8 cellular contexts compared by ENCODE assay signal in genomic region chr10:73773152-73773879, GRCh38. TPM values are rescaled to one million over a fixed set of nuclear protein-coding genes. Genes with fewer than 3 reads are reported as not detected.
A peak's percentile ranks its signal among the peaks of the same experiment; 100 is the strongest.
DNase-seq lines count a peak whose midpoint lies in the region; ATAC-seq and TF ChIP-seq lines count a peak whose summit lies in the region.

No MANE protein-coding gene starts in this region.

- no peaks in the 10 kb centered on the region for H3K9me3 ChIP-seq in CD4-positive, alpha-beta T cell (ENCODE audit: control insufficient read depth, low read length)
- H3K9me3 ChIP-seq in HCT116 (ENCODE audit: control insufficient read depth in 1 of 2, insufficient read depth in 1 of 2, low read depth in 1 of 2, low read length in 2 of 2) (no peaks in the 10 kb centered on the region), skeletal muscle tissue (ENCODE audit: control insufficient read depth in 3 of 3, low read length in 3 of 3) (no peaks in the 10 kb centered on the region)

- H3K27ac Mint-ChIP-seq in CD4-positive, alpha-beta T cell = peak overlapping the region; percentile 97

- H3K36me3 ChIP-seq in HCT116 (ENCODE audit: control insufficient read depth in 1 of 2, insufficient read depth in 2 of 2, low read length in 2 of 2) = peaks cover 23 to 38% of the 10 kb centered on the region in 2 experiments
- peaks cover 34 to 40% (median 39%) of the 10 kb centered on the region in 3 donors for H3K36me3 ChIP-seq in skeletal muscle tissue (ENCODE audit: control insufficient read depth in 3 of 3, insufficient read depth in 3 of 3, low read length in 3 of 3)

- H2AFZ ChIP-seq in HCT116 (ENCODE audit: low read depth, low read length, poor library complexity, severe bottlenecking) = no peak overlapping the region

- BruUV-seq in HCT116 (replicated peaks; lab: Mats Ljungman, UMichigan) = TSS peak; percentile 48

- H3K9ac ChIP-seq in HCT116 (ENCODE audit: low read length) = peak overlapping the region; percentile 86
- H3K9ac ChIP-seq in skeletal muscle tissue (ENCODE audit: low read depth in 1 of 3, low read length in 3 of 3) = peak overlapping the region; percentile 86 to 94 (median 90)

- DNase-seq in CD4-positive, alpha-beta T cell = no peak
- DNase-seq in HCT116 (ENCODE audit: low read depth, low spot score) (no peak), left ventricle myocardium superior (no peak), GM19240 (ENCODE audit: insufficient read length, low spot score) (no peak), 8988T (no peak)
- peak; percentile 42 to 48 for DNase-seq in activated T-cell treated with anti-CD3 and anti-CD28 coated beads, Interleukin-2, amount 50 U/mL, for 48 hours

- H3K27me3 ChIP-seq in CD4-positive, alpha-beta T cell (ENCODE audit: control insufficient read depth, insufficient read depth, low read length) = no peaks in the 10 kb centered on the region
- H3K27me3 ChIP-seq in HCT116 (ENCODE audit: insufficient read depth, low read length) (no peaks in the 10 kb centered on the region), skeletal muscle tissue (ENCODE audit: control insufficient read depth in 3 of 3, insufficient read depth in 3 of 3, low read length in 3 of 3) (no peaks in the 10 kb centered on the region)

- no peaks in the 10 kb centered on the region for H3K9me2 ChIP-seq in HCT116 (ENCODE audit: insufficient read depth)

- RAD21 ChIA-PET in HCT116 (lab: Charles Lee; ENCODE audit: low non-redundant PET in 1 of 2, low total read pairs in 2 of 2, uncharacterized antibody in 2 of 2, unreplicated experiment in 2 of 2) = interaction anchor here in 1 of 2 experiments (1.2 kb wide), 1 partner anchor 10 kb away, joined by 4 read pairs; no protein-coding TSS in a partner anchor

- POLR2A ChIA-PET in CD4-positive, alpha-beta T cell (lab: Charles Lee) = interaction anchor here (0.5 to 7.6 kb wide), 19 partner anchors 11 to 1437 kb away, joined by 3 to 244 read pairs (median 4); partner anchors contain the start of genes CAMK2G, CHCHD1, NDST2 and SEC24C
- POLR2A ChIA-PET in HCT116 (lab: Charles Lee) = interaction anchor here (1.0 to 2.5 kb wide), 4 partner anchors 8 to 37 kb away, joined by 3 to 27 read pairs (median 4); partner anchors contain the start of gene CHCHD1

- peak overlapping the region; percentile 77 for H3K4me2 ChIP-seq in HCT116 (ENCODE audit: low read length)

- peaks cover 74% of the 10 kb centered on the region for H3K4me1 Mint-ChIP-seq in CD4-positive, alpha-beta T cell (ENCODE audit: low read depth)

- H3K27me3 Mint-ChIP-seq in CD4-positive, alpha-beta T cell = no peaks in the 10 kb centered on the region

- no peaks in the 10 kb centered on the region for H3K9me3 Mint-ChIP-seq in CD4-positive, alpha-beta T cell

- H3K27ac ChIP-seq in CD4-positive, alpha-beta T cell (ENCODE audit: low read depth, low read length) = peak overlapping the region; percentile 92
- H3K27ac ChIP-seq in HCT116 (ENCODE audit: low read depth, low read length) (peak overlapping the region; percentile 97), skeletal muscle tissue (ENCODE audit: low read depth, low read length) (peak overlapping the region; percentile 97)

- CTCF ChIA-PET in CD4-positive, alpha-beta T cell (lab: Charles Lee) = interaction anchor here (0.6 to 3.8 kb wide), 9 partner anchors 8 to 106 kb away, joined by 3 to 24 read pairs (median 9); partner anchors contain the start of genes CHCHD1, SEC24C and ZSWIM8
- CTCF ChIA-PET in HCT116 (lab: Charles Lee) = interaction anchor here (0.7 to 1.8 kb wide), 2 partner anchors 9 to 106 kb away, joined by 3 to 7 read pairs; partner anchors contain the start of gene CHCHD1

- peak overlapping the region; percentile 96 for H3K4me3 Mint-ChIP-seq in CD4-positive, alpha-beta T cell

- intact Hi-C loops in CD4-positive, alpha-beta T cell (cut with DNase I, micrococcal nuclease) = loop anchor here (2.0 to 5.0 kb wide), 2 partner anchors 37 to 104 kb away; partner anchors contain the start of gene NDST2 (in 2 of the 2)
- intact Hi-C loops in HCT116 (cut with micrococcal nuclease) (loop anchor here (5.0 kb wide), 1 partner anchor 104 kb away; no protein-coding TSS in a partner anchor), left ventricle myocardium superior (cut with micrococcal nuclease) (no loop called here)

- H3K4me1 ChIP-seq in HCT116 (ENCODE audit: control insufficient read depth in 1 of 2, insufficient read depth in 2 of 2, low read length in 2 of 2) = peaks cover 9 to 25% of the 10 kb centered on the region in 2 experiments
- H3K4me1 ChIP-seq in skeletal muscle tissue (ENCODE audit: control insufficient read depth in 3 of 3, insufficient read depth in 3 of 3, low read length in 3 of 3) = peaks cover 27 to 43% (median 31%) of the 10 kb centered on the region in 3 donors

- TF ChIP-seq CTCF in CD4-positive, alpha-beta T cell (IDR thresholded peaks at IDR 0.05) = no peak
- no peak for TF ChIP-seq CTCF in HCT116 (IDR thresholded peaks at IDR 0.05 in 2 of 3, conservative IDR thresholded peaks at IDR 0.05 in 1 of 3; ENCODE audit: borderline replicate concordance in 1 of 3, insufficient read depth in 1 of 3, low read depth in 2 of 3, low read length in 2 of 3)

- no peak for TF ChIP-seq RAD21 in HCT116 (IDR thresholded peaks at IDR 0.05; ENCODE audit: low read depth)

- H3K36me3 Mint-ChIP-seq in CD4-positive, alpha-beta T cell (ENCODE audit: low read depth) = peaks cover 77% of the 10 kb centered on the region

- ATAC-seq in CD4-positive, alpha-beta T cell (ENCODE audit: poor library complexity) = peak; percentile 8
- ATAC-seq in HCT116 = peak; percentile 3
- ATAC-seq in left ventricle myocardium superior = peak; percentile 1
- ATAC-seq in HG03469 (IDR thresholded peaks at IDR 0.05; ENCODE audit: unreplicated experiment) = no peak

- TF ChIP-seq POLR2A in HCT116 (IDR thresholded peaks at IDR 0.05; ENCODE audit: borderline replicate concordance, extremely low read depth, insufficient read depth, insufficient read length) = no peak

- H3K79me2 ChIP-seq in HCT116 (ENCODE audit: insufficient read depth, low read length) = peaks cover 43% of the 10 kb centered on the region

- H3K4me3 ChIP-seq in HCT116 (replicated peaks in 1 of 2; ENCODE audit: low read depth in 1 of 2, low read length in 2 of 2) = peak overlapping the region; percentile 66 to 83
- H3K4me3 ChIP-seq in skeletal muscle tissue (ENCODE audit: low read length in 3 of 3) = peak overlapping the region; percentile 88 to 91 (median 91)

- no peaks in the 10 kb centered on the region for H4K20me1 ChIP-seq in HCT116 (ENCODE audit: insufficient read depth)

TF ChIP-seq in HCT116, 20 proteins besides CTCF, POLR2A, EP300 and RAD21 (continues in another document):
- TF ChIP-seq POLR2AphosphoS5 (IDR thresholded peaks at IDR 0.05; ENCODE audit: low read depth, low read length) = no peak
- TF ChIP-seq EZH2 (IDR thresholded peaks at IDR 0.05) = no peak
- TF ChIP-seq CEBPB (IDR thresholded peaks at IDR 0.05; ENCODE audit: low read depth) = no peak
- TF ChIP-seq MAX (IDR thresholded peaks at IDR 0.05) = no peak
- no peak for TF ChIP-seq ATF3 (IDR thresholded peaks at IDR 0.05)
- no peak for TF ChIP-seq ZBTB33 (IDR thresholded peaks at IDR 0.05; ENCODE audit: extremely low read depth, insufficient replicate concordance, low read length)
- TF ChIP-seq JUND (IDR thresholded peaks at IDR 0.05) = no peak
- no peak for TF ChIP-seq CBX3 (IDR thresholded peaks at IDR 0.05; ENCODE audit: low read depth)

RNA-seq across cellular contexts. Expression of gene CHCHD1, which starts 8.5 kb away (rescaled TPM):
- total RNA-seq in CD4-positive, alpha-beta T cell = 1 to 10 TPM; 6.3 to 6.8 TPM
- total RNA-seq in HCT116 (2021; ENCODE audit: unreplicated experiment) = 36.6 TPM
- polyA plus RNA-seq in HCT116 (2012) = 37.4 and 50.5 TPM in 2 replicates
- 29.2 TPM for total RNA-seq in left ventricle myocardium superior
- total RNA-seq in skeletal muscle tissue = 17.7 TPM

RNA-seq across cellular contexts. Expression of gene ZSWIM8, which starts 12.1 kb away (rescaled TPM):
- total RNA-seq in CD4-positive, alpha-beta T cell = 10 to 100 TPM; 66.4 to 70.7 TPM
- total RNA-seq in HCT116 (2021; ENCODE audit: unreplicated experiment) = 49.9 TPM
- polyA plus RNA-seq in HCT116 (2012) = 48.5 and 63.4 TPM in 2 replicates
- 53.9 TPM for total RNA-seq in left ventricle myocardium superior
- total RNA-seq in skeletal muscle tissue = 29.7 TPM

RNA-seq across cellular contexts. Expression of gene SEC24C, which starts 29.1 kb away (rescaled TPM):
- 10 to 100 TPM; 52.0 to 54.2 TPM for total RNA-seq in CD4-positive, alpha-beta T cell
- total RNA-seq in HCT116 (2021; ENCODE audit: unreplicated experiment) (60.9 TPM), left ventricle myocardium superior (50.5 TPM), skeletal muscle tissue (41.8 TPM)
- polyA plus RNA-seq in HCT116 (2012) = 48.6 and 50.9 TPM in 2 replicates

RNA-seq across cellular contexts. Expression of gene NDST2, which starts 38.1 kb away (rescaled TPM):
- total RNA-seq in CD4-positive, alpha-beta T cell = 100 to 1,000 TPM; 121 to 135 TPM
- 21.8 TPM for total RNA-seq in HCT116 (2021; ENCODE audit: unreplicated experiment)
- polyA plus RNA-seq in HCT116 (2012) = 12.6 and 13.6 TPM in 2 replicates
- total RNA-seq in left ventricle myocardium superior = 11.7 TPM
- 6.3 TPM for total RNA-seq in skeletal muscle tissue

Comparison
In these comparisons a context has a peak if more than half of its experiments do, and no peak if none do; other contexts are left out.
1. DNase-seq: peak in activated T-cell treated with anti-CD3 and anti-CD28 coated beads, Interleukin-2, amount 50 U/mL, for 48 hours (2 of 2); none in CD4-positive, alpha-beta T cell (0 of 10), HCT116 (single experiment), left ventricle myocardium superior (single experiment), GM19240 (single experiment) and 8988T (single experiment).
2. Peak in every context shown above with its lines, with median percentiles within 50 percentile points of each other: H3K27ac ChIP-seq.